ENCODE assay signal across 25 cellular contexts in the genomic region with DNA sequence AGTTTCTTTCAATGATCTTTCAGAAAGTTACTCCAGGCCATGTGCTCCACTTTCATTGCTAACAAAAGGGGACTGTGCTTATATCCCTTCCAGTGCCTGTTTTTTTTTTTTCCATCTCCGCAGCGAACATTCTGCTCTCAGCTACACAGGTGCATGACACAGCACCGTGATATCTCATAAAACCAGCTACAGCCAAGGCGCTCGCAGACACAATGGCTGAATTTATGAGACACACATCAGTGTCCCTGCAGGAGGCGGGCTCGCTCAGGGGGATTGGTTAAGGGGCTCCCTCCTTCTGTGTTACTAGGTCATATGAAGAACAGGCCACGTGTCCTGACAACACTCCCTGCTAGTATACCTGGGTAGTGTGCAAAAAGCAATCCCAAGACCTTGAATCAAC.
"Had no signal": no experiment of that assay in that cellular context is flagged by ENCODE, and none has a peak within 500 bp of the region (broad histone marks: within the 10 kb centered on the region; RNA-seq: fewer than 3 reads in every experiment).

No MANE protein-coding gene starts in this region.

- H3K4me3 Mint-ChIP-seq: activated CD4-positive, alpha-beta T cell treated with anti-CD3 and anti-CD28 coated beads, Interleukin-2, amount 10 ng/mL, durations not matched to agents 24 days and 14 days; activated CD8-positive, alpha-beta T cell treated with anti-CD3 and anti-CD28 coated beads, Interleukin-2, amount 10 ng/mL, durations not matched to agents 7 days and 5 days; activated naive CD8-positive, alpha-beta T cell had no signal

- H3K79me2 ChIP-seq: parathyroid adenoma had no signal

- H3K36me3 Mint-ChIP-seq: activated naive CD8-positive, alpha-beta T cell had no signal

- H3K36me3 ChIP-seq: colonic mucosa, neutrophil, right atrium auricular region, vagina had no signal

- H3K27ac ChIP-seq: body of pancreas, colonic mucosa, neutrophil, parathyroid adenoma, right atrium auricular region, skin epidermis, tibial artery, vagina had no signal

- H3K9ac ChIP-seq: parathyroid adenoma had no signal

- H2AFZ ChIP-seq: parathyroid adenoma had no signal

- ATAC-seq: activated CD8-positive, alpha-beta T cell treated with anti-CD3 and anti-CD28 coated beads, Interleukin-2, amount 10 ng/mL, durations not matched to agents 7 days and 5 days; body of pancreas; esophagus mucosa; left lobe of liver had no signal

- DNase-seq: activated CD4-positive, alpha-beta T cell treated with anti-CD3 and anti-CD28 coated beads, Interleukin-2, amount 10 ng/mL, durations not matched to agents 24 days and 14 days; activated CD4-positive, CD25-positive, alpha-beta regulatory T cell; activated CD8-positive, alpha-beta memory T cell treated with anti-CD3 and anti-CD28 coated beads, Interleukin-2, amount 50 U/mL, for 4 hours; activated CD8-positive, alpha-beta T cell treated with anti-CD3 and anti-CD28 coated beads, Interleukin-2, amount 10 ng/mL, durations not matched to agents 7 days and 5 days; activated effector memory CD4-positive, alpha-beta T cell treated with anti-CD3 and anti-CD28 coated beads, Interleukin-2, amount 50 U/mL, for 16 hours; activated T-cell treated with anti-CD3 and anti-CD28 coated beads, Interleukin-2, amount 50 U/mL, for 48 hours; amniotic stem cell; body of pancreas; caudate nucleus; colonic mucosa; stimulated activated CD4-positive, alpha-beta T cell treated with anti-CD3 and anti-CD28 coated beads, Interleukin-15, amount 100 ng/mL, for 24 hours; stimulated activated CD4-positive, alpha-beta T cell treated with anti-CD3 and anti-CD28 coated beads, Interleukin-4, amount 100 ng/mL, for 24 hours; stimulated activated naive CD4-positive, alpha-beta T cell; tibial artery had no signal

- H3K4me3 ChIP-seq: body of pancreas, colonic mucosa, right atrium auricular region, skin epidermis, tibial artery, vagina had no signal

- H3K9me3 Mint-ChIP-seq: activated CD4-positive, alpha-beta T cell treated with anti-CD3 and anti-CD28 coated beads, Interleukin-2, amount 10 ng/mL, durations not matched to agents 24 days and 14 days had no signal

- H3K4me1 Mint-ChIP-seq: activated CD4-positive, alpha-beta T cell treated with anti-CD3 and anti-CD28 coated beads, Interleukin-2, amount 10 ng/mL, durations not matched to agents 24 days and 14 days had no signal

- FAIRE-seq: endometrium, islet of Langerhans, TTC549 had no signal

- H3K27ac Mint-ChIP-seq: activated CD4-positive, alpha-beta T cell treated with anti-CD3 and anti-CD28 coated beads, Interleukin-2, amount 10 ng/mL, durations not matched to agents 24 days and 14 days; activated CD8-positive, alpha-beta T cell treated with anti-CD3 and anti-CD28 coated beads, Interleukin-2, amount 10 ng/mL, durations not matched to agents 7 days and 5 days; activated naive CD8-positive, alpha-beta T cell had no signal

- H3K4me1 ChIP-seq: body of pancreas, colonic mucosa, parathyroid adenoma, right atrium auricular region, tibial artery, vagina had no signal

- H3K9me3 ChIP-seq: body of pancreas, colonic mucosa, neutrophil, right atrium auricular region, tibial artery, vagina had no signal

- H3K27me3 ChIP-seq: body of pancreas, colonic mucosa, neutrophil, right atrium auricular region, tibial artery, vagina had no signal
